ENCODE assay signal across 24 cellular contexts in genomic region chr1:99979071-99979470, GRCh38.
"Had no signal": no experiment of that assay in that cellular context is flagged by ENCODE, and none has a peak within 500 bp of the region (broad histone marks: within the 10 kb centered on the region; RNA-seq: fewer than 3 reads in every experiment).

No MANE protein-coding gene starts in this region.

- H3K27ac Mint-ChIP-seq: natural killer cell; nephron; progenitor cell of endocrine pancreas; stimulated activated effector memory CD8-positive, alpha-beta T cell treated with anti-CD3 and anti-CD28 coated beads, Interleukin-12 subunit alpha, Interleukin-12 subunit beta, amount 100 ng/mL, for 72 hours; stimulated activated naive B cell treated with anti-CD40 and anti-IgM and Interleukin-4, amounts not matched to agents 10 μg/mL and 1 μg/mL and 100 μg/mL, for 72 hours; stimulated activated naive CD8-positive, alpha-beta T cell treated with anti-CD3 and anti-CD28 coated beads, Interleukin-15, Interleukin-2, amounts not matched to agents 100 ng/mL and 50 ng/mL, for 24 hours had no signal

- H3K4me3 Mint-ChIP-seq: natural killer cell; nephron; neural crest cell; stimulated activated effector memory CD8-positive, alpha-beta T cell treated with anti-CD3 and anti-CD28 coated beads, Interleukin-12 subunit alpha, Interleukin-12 subunit beta, amount 100 ng/mL, for 72 hours; stimulated activated naive B cell treated with anti-CD40 and anti-IgM and Interleukin-4, amounts not matched to agents 10 μg/mL and 1 μg/mL and 100 μg/mL, for 72 hours; stimulated activated naive CD8-positive, alpha-beta T cell treated with anti-CD3 and anti-CD28 coated beads, Interleukin-15, Interleukin-2, amounts not matched to agents 100 ng/mL and 50 ng/mL, for 24 hours had no signal

- H3K4me1 Mint-ChIP-seq: nephron; neural crest cell; stimulated activated effector memory CD8-positive, alpha-beta T cell treated with anti-CD3 and anti-CD28 coated beads, Interleukin-12 subunit alpha, Interleukin-12 subunit beta, amount 100 ng/mL, for 72 hours had no signal

- H3K9me3 Mint-ChIP-seq: natural killer cell; stimulated activated naive CD8-positive, alpha-beta T cell treated with anti-CD3 and anti-CD28 coated beads, Interleukin-15, Interleukin-2, amounts not matched to agents 100 ng/mL and 50 ng/mL, for 24 hours had no signal

- H3K27me3 Mint-ChIP-seq: progenitor cell of endocrine pancreas; stimulated activated naive B cell treated with anti-CD40 and anti-IgM and Interleukin-4, amounts not matched to agents 10 μg/mL and 1 μg/mL and 100 μg/mL, for 72 hours; stimulated activated naive CD8-positive, alpha-beta T cell treated with anti-CD3 and anti-CD28 coated beads, Interleukin-15, Interleukin-2, amounts not matched to agents 100 ng/mL and 50 ng/mL, for 24 hours had no signal

- ATAC-seq: natural killer cell; psoas muscle; right cardiac atrium; right lobe of liver; stimulated activated effector memory CD8-positive, alpha-beta T cell treated with anti-CD3 and anti-CD28 coated beads, Interleukin-12 subunit alpha, Interleukin-12 subunit beta, amount 100 ng/mL, for 72 hours; stimulated activated naive B cell treated with anti-CD40 and anti-IgM and Interleukin-4, amounts not matched to agents 10 μg/mL and 1 μg/mL and 100 μg/mL, for 72 hours had no signal

- DNase-seq: natural killer cell; nucleus accumbens; ovary; posterior cingulate gyrus; psoas muscle; right cardiac atrium; right lobe of liver; sigmoid colon; small intestine; stimulated activated CD4-positive, alpha-beta T cell treated with anti-CD3 and anti-CD28 coated beads, Interleukin-15, amount 100 ng/mL, for 24 hours; stimulated activated CD4-positive, alpha-beta T cell treated with anti-CD3 and anti-CD28 coated beads, Interleukin-2, amount 100 ng/mL, for 24 hours; stimulated activated CD4-positive, alpha-beta T cell treated with anti-CD3 and anti-CD28 coated beads, Interleukin-2, amount 100 ng/mL, for 48 hours; stimulated activated CD4-positive, alpha-beta T cell treated with anti-CD3 and anti-CD28 coated beads, Interleukin-4, amount 100 ng/mL, for 24 hours; stimulated activated naive B cell treated with anti-CD40 and anti-IgM and Interleukin-4, amounts not matched to agents 10 μg/mL and 1 μg/mL and 100 μg/mL, for 72 hours; stimulated activated naive CD4-positive, alpha-beta T cell treated with Interleukin-2 at 50 U/mL for 16 hours; stomach; thyroid gland; trophoblast cell; upper lobe of left lung had no signal
